ENCODE assay signal across 2 cellular contexts in genomic region chr2:202046577-202046976, GRCh38.
TF ChIP-seq lines count a peak whose summit lies in the region.

No MANE protein-coding gene starts in this region.

TF ChIP-seq in HEK293, 187 proteins besides CTCF, POLR2A, EP300 and RAD21:
- TF ChIP-seq SCRT1 (tag by site-specific recombination; IDR thresholded peaks at IDR 0.05; ENCODE audit: borderline replicate concordance) (peak; percentile 51; the same call in 1 of the 2 replicates), ZNF404 (tag by site-specific recombination; IDR thresholded peaks at IDR 0.05) (no peak), ZNF707 (tag by site-specific recombination; IDR thresholded peaks at IDR 0.05) (no peak), RBAK (tag by site-specific recombination; IDR thresholded peaks at IDR 0.05) (no peak), ZIC2 (tag by site-specific recombination; IDR thresholded peaks at IDR 0.05) (peak; percentile 85), GLIS1 (tag by site-specific recombination; IDR thresholded peaks at IDR 0.05) (peak; percentile 33; the same call in 1 of the 2 replicates), ZNF280C (tag by site-specific recombination; IDR thresholded peaks at IDR 0.05) (no peak), ZBTB17 (tag by site-specific recombination; IDR thresholded peaks at IDR 0.05) (no peak), SCRT2 (tag by site-specific recombination; IDR thresholded peaks at IDR 0.05) (peak; percentile 89)

TF ChIP-seq in H1, 55 proteins besides CTCF, POLR2A, EP300 and RAD21:
- no peak for TF ChIP-seq SP1 (IDR thresholded peaks at IDR 0.05; ENCODE audit: low read depth, low read length)
